In genomic region chr16:28872952-28873351, GRCh38 we compare ENCODE assay signal across 10 cellular contexts. TPM values are rescaled to one million over a fixed set of nuclear protein-coding genes. Genes with fewer than 3 reads are reported as not detected.
A peak's percentile ranks its signal among the peaks of the same experiment; 100 is the strongest.
DNase-seq lines count a peak whose midpoint lies in the region; ATAC-seq lines count a peak whose summit lies in the region.
"Had no signal": no experiment of that assay in that cellular context is flagged by ENCODE, and none has a peak within 500 bp of the region (broad histone marks: within the 10 kb centered on the region; RNA-seq: fewer than 3 reads in every experiment).

No MANE protein-coding gene starts in this region.

- no peaks in the 10 kb centered on the region for H3K9me3 Mint-ChIP-seq in stimulated activated effector memory CD8-positive, alpha-beta T cell treated with anti-CD3 and anti-CD28 coated beads, Interleukin-12 subunit alpha, Interleukin-12 subunit beta, amount 100 ng/mL, for 72 hours
- H3K9me3 Mint-ChIP-seq: CD4-positive, alpha-beta T cell had no signal

- peak; percentile 62 for DNase-seq in H7
- DNase-seq in NCI-H82 treated with DMSO at 0.1 percent for 48 hours (lab: John Stamatoyannopoulos, UW; ENCODE audit: unreplicated experiment), result peak; percentile 19
- DNase-seq in stimulated activated effector memory CD8-positive, alpha-beta T cell treated with anti-CD3 and anti-CD28 coated beads, Interleukin-12 subunit alpha, Interleukin-12 subunit beta, amount 100 ng/mL, for 72 hours (ENCODE audit: low spot score in 2 of 2), result no peak
- DNase-seq in NCI-H1930 (lab: John Stamatoyannopoulos, UW), result no peak
- DNase-seq in ecto neural progenitor cell (ENCODE audit: low spot score), result no peak
- DNase-seq in DMS114 treated with DMSO at 0.1 percent for 48 hours (lab: John Stamatoyannopoulos, UW; ENCODE audit: unreplicated experiment), result no peak
- DNase-seq: C1 segment of cervical spinal cord had no signal

- H3K27me3 ChIP-seq in H7 (ENCODE audit: control insufficient read depth, insufficient read depth, low read length), result no peaks in the 10 kb centered on the region

- H3K4me3 ChIP-seq in H7 (ENCODE audit: insufficient read depth, low read depth, low read length), result no peak overlapping the region

- H3K27ac Mint-ChIP-seq in stimulated activated effector memory CD8-positive, alpha-beta T cell treated with anti-CD3 and anti-CD28 coated beads, Interleukin-12 subunit alpha, Interleukin-12 subunit beta, amount 100 ng/mL, for 72 hours, result peak overlapping the region; percentile 34
- H3K27ac Mint-ChIP-seq: B cell; CD4-positive, alpha-beta T cell had no signal

- peaks cover 49% of the 10 kb centered on the region for H3K36me3 Mint-ChIP-seq in stimulated activated effector memory CD8-positive, alpha-beta T cell treated with anti-CD3 and anti-CD28 coated beads, Interleukin-12 subunit alpha, Interleukin-12 subunit beta, amount 100 ng/mL, for 72 hours

- H3K4me3 Mint-ChIP-seq in stimulated activated effector memory CD8-positive, alpha-beta T cell treated with anti-CD3 and anti-CD28 coated beads, Interleukin-12 subunit alpha, Interleukin-12 subunit beta, amount 100 ng/mL, for 72 hours, result no peak overlapping the region
- H3K4me3 Mint-ChIP-seq: B cell; CD4-positive, alpha-beta T cell had no signal

- H3K4me1 Mint-ChIP-seq in stimulated activated effector memory CD8-positive, alpha-beta T cell treated with anti-CD3 and anti-CD28 coated beads, Interleukin-12 subunit alpha, Interleukin-12 subunit beta, amount 100 ng/mL, for 72 hours, result peaks cover 4% of the 10 kb centered on the region
- H3K4me1 Mint-ChIP-seq: B cell had no signal

- ATAC-seq in esophagus mucosa, result peak; percentile 8
- no peak for ATAC-seq in stimulated activated effector memory CD8-positive, alpha-beta T cell treated with anti-CD3 and anti-CD28 coated beads, Interleukin-12 subunit alpha, Interleukin-12 subunit beta, amount 100 ng/mL, for 72 hours

- H3K36me3 ChIP-seq in H7 (replicated peaks; ENCODE audit: control insufficient read depth, insufficient read depth, low read length), result peaks cover 23% of the 10 kb centered on the region

RNA-seq across cellular contexts. Expression of gene ATP2A1, which starts 5.3 kb away (rescaled TPM):
- 0.10 and 1.0 TPM in 2 replicates for total RNA-seq in H7 (2014; rRNA removed; shearing (Covaris generic))
- 0.48 TPM for total RNA-seq in esophagus mucosa

RNA-seq across cellular contexts. Expression of gene SH2B1, which starts 9.3 kb away (rescaled TPM):
- total RNA-seq in H7 (2014; rRNA removed; shearing (Covaris generic)), result 38.9 and 40.0 TPM in 2 replicates
- total RNA-seq in esophagus mucosa, result 15.7 TPM

RNA-seq across cellular contexts. Expression of gene TUFM, which starts 26.8 kb away (rescaled TPM):
- 299 and 301 TPM in 2 replicates for total RNA-seq in H7 (2014; rRNA removed; shearing (Covaris generic))
- total RNA-seq in esophagus mucosa, result 137 TPM

RNA-seq across cellular contexts. Expression of gene ATXN2L, which starts 50.2 kb away (rescaled TPM):
- 77.9 and 88.4 TPM in 2 replicates for total RNA-seq in H7 (2014; rRNA removed; shearing (Covaris generic))
- total RNA-seq in esophagus mucosa, result 67.0 TPM

RNA-seq across cellular contexts. Expression of gene RABEP2, which starts 52.1 kb away (rescaled TPM):
- 13.3 and 17.3 TPM in 2 replicates for total RNA-seq in H7 (2014; rRNA removed; shearing (Covaris generic))
- total RNA-seq in esophagus mucosa, result 15.8 TPM

Comparison
In these comparisons a context has a peak if more than half of its experiments do, and no peak if none do; other contexts are left out.
1. DNase-seq: peak in H7 (single experiment) and NCI-H82 treated with DMSO at 0.1 percent for 48 hours (single experiment); none in stimulated activated effector memory CD8-positive, alpha-beta T cell treated with anti-CD3 and anti-CD28 coated beads, Interleukin-12 subunit alpha, Interleukin-12 subunit beta, amount 100 ng/mL, for 72 hours (0 of 2), NCI-H1930 (0 of 2), ecto neural progenitor cell (single experiment) and DMS114 treated with DMSO at 0.1 percent for 48 hours (single experiment).